In genomic region chr2:20225294-20226151, GRCh38 we compare ENCODE assay signal across 8 cellular contexts. TPM values are rescaled to one million over a fixed set of nuclear protein-coding genes. Genes with fewer than 3 reads are reported as not detected.
DNase-seq lines count a peak whose midpoint lies in the region; ATAC-seq, FAIRE-seq and TF ChIP-seq lines count a peak whose summit lies in the region.

No MANE protein-coding gene starts in this region.

- in situ Hi-C loops in mammary epithelial cell (cut with MboI; ENCODE audit: low sequenced_read_pairs in 2 of 2): no loop called here

- peak overlapping the region; percentile 62 for H2AFZ ChIP-seq in mammary epithelial cell (ENCODE audit: low read depth, low read length)

- H3K4me2 ChIP-seq in mammary epithelial cell (ENCODE audit: insufficient read depth, low read depth, low read length): peak overlapping the region; percentile 92

- H3K4me3 ChIP-seq in mammary epithelial cell (replicated peaks in 1 of 3; ENCODE audit: insufficient read depth in 1 of 3, low read depth in 2 of 3, low read length in 3 of 3): peak overlapping the region; percentile 48 to 91 (median 72)
- H3K4me3 ChIP-seq in kidney epithelial cell (ENCODE audit: low read depth, low read length): peak overlapping the region; percentile 73

- dilution Hi-C loops in mammary epithelial cell (cut with HindIII; ENCODE audit: low sequenced_read_pairs): no loop called here

- ATAC-seq in GM21447 (IDR thresholded peaks at IDR 0.05; ENCODE audit: unreplicated experiment): peak; percentile 60

- DNase-seq in EL (peak; percentile 63), HTR-8/SVneo (ENCODE audit: insufficient read length, low spot score) (peak; percentile 85), RPMI8226 (peak; percentile 94), mammary epithelial cell (peak; percentile 85), kidney epithelial cell (ENCODE audit: low read depth) (no peak)
- DNase-seq in stimulated activated CD4-positive, alpha-beta T cell treated with anti-CD3 and anti-CD28 coated beads, Interleukin-1b, Interleukin-23, amount 100 ng/mL, for 48 hours: peak; percentile 27
- no peak for DNase-seq in central memory CD4-positive, alpha-beta T cell

- CTCF ChIA-PET in mammary epithelial cell (lab: Charles Lee; ENCODE audit: low non-redundant PET): interaction anchor here (0.6 to 1.9 kb wide), 7 partner anchors 10 to 120 kb away, joined by 3 to 13 read pairs (median 4); no protein-coding TSS in a partner anchor

- WGBS in mammary epithelial cell (ENCODE audit: low coverage, missing lambda C conversion rate): 8% methylated on average over 14 of the region's 66 CpGs

- peak overlapping the region; percentile 71 for H3K9ac ChIP-seq in mammary epithelial cell (ENCODE audit: insufficient read depth, low read length)

- TF ChIP-seq CTCF in mammary epithelial cell (conservative IDR thresholded peaks at IDR 0.05 in 1 of 2, IDR thresholded peaks at IDR 0.05 in 1 of 2; ENCODE audit: extremely low read depth in 1 of 2, insufficient read depth in 1 of 2, low read depth in 1 of 2, low read length in 2 of 2) (peak in 1 of 2 donors; percentile 79), kidney epithelial cell (IDR thresholded peaks at IDR 0.05; ENCODE audit: insufficient read depth, low read length, poor library complexity, severe bottlenecking) (peak; percentile 65)

- H3K27me3 ChIP-seq in mammary epithelial cell (ENCODE audit: insufficient read depth, low read length): no peaks in the 10 kb centered on the region
- H3K27me3 ChIP-seq in kidney epithelial cell (ENCODE audit: control insufficient read depth, insufficient read depth, low read length): no peaks in the 10 kb centered on the region

- H3K36me3 ChIP-seq in mammary epithelial cell (ENCODE audit: insufficient read depth, low read length) (peaks cover 10% of the 10 kb centered on the region), kidney epithelial cell (ENCODE audit: control insufficient read depth, insufficient read depth, low read length) (no peaks in the 10 kb centered on the region)

- H3K4me1 ChIP-seq in mammary epithelial cell (ENCODE audit: insufficient read depth, low read length): peaks cover 27% of the 10 kb centered on the region

- no peaks in the 10 kb centered on the region for H4K20me1 ChIP-seq in mammary epithelial cell (ENCODE audit: insufficient read depth, low read length)

- TSS peak; percentile 34 for BruUV-seq in mammary epithelial cell (replicated peaks; lab: Mats Ljungman, UMichigan)

- FAIRE-seq in HTR-8/SVneo (lab: Jason Lieb, UNC): peak; percentile 90

- H3K79me2 ChIP-seq in mammary epithelial cell (ENCODE audit: insufficient read depth, low read length): peaks cover 66% of the 10 kb centered on the region

- H3K27ac ChIP-seq in mammary epithelial cell (ENCODE audit: insufficient read depth, low read depth, low read length): peak overlapping the region; percentile 77

- intact Hi-C loops in mammary epithelial cell (cut with micrococcal nuclease): loop anchor here (1.0 to 2.0 kb wide), 4 partner anchors 47 to 122 kb away; no protein-coding TSS in a partner anchor

- H3K9me3 ChIP-seq in mammary epithelial cell (replicated peaks; ENCODE audit: insufficient read depth, low read length): no peaks in the 10 kb centered on the region

RNA-seq across cellular contexts. Expression of gene SDC1, which starts 0.6 kb away (rescaled TPM):
- 1,000 to 10,000 TPM in 1 of 2 donors, 100 to 1,000 TPM in 1; 574 to 1,408 TPM for total RNA-seq in mammary epithelial cell
- 1,215 TPM for polyA plus RNA-seq in mammary epithelial cell
- 602 TPM for polyA minus RNA-seq in mammary epithelial cell
- total RNA-seq in kidney epithelial cell: 184 and 187 TPM in 2 replicates

Comparison
In these comparisons a context has a peak if more than half of its experiments do, and no peak if none do; other contexts are left out.
1. DNase-seq: peak in EL (single experiment), HTR-8/SVneo (single experiment), RPMI8226 (single experiment), mammary epithelial cell (single experiment) and stimulated activated CD4-positive, alpha-beta T cell treated with anti-CD3 and anti-CD28 coated beads, Interleukin-1b, Interleukin-23, amount 100 ng/mL, for 48 hours (single experiment); none in kidney epithelial cell (single experiment) and central memory CD4-positive, alpha-beta T cell (single experiment).